21 cellular contexts compared by ENCODE assay signal in the genomic region with DNA sequence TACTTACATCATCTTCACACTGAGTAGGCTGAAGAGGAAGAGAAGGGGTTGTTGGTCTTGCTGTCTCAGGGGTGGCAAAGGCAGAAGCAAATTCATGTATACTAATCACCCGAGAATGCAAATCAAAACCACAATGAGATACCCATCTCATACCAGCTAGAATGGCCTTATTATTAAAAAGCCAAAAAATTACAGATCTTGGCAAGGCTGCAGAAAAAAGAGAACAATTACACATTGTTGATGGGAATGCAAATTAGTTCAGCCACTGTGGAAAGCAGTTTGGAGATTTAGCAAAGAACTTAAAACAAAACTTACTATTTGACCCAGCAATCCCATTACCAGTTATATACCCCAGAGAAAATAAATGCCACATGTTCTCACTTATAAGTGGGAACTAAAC.
DNase-seq lines count a peak whose midpoint lies in the region; FAIRE-seq and TF ChIP-seq lines count a peak whose summit lies in the region.
"Had no signal": no experiment of that assay in that cellular context is flagged by ENCODE, and none has a peak within 500 bp of the region (broad histone marks: within the 10 kb centered on the region; RNA-seq: fewer than 3 reads in every experiment).

No MANE protein-coding gene starts in this region.

- H2AFZ ChIP-seq in astrocyte (ENCODE audit: low read depth, low read length) = no peak overlapping the region

- FAIRE-seq in astrocyte (lab: Jason Lieb, UNC) (no peak), GM12891 (lab: Jason Lieb, UNC) (no peak)
- FAIRE-seq: A204.1 had no signal

- no peaks in the 10 kb centered on the region for H3K79me2 ChIP-seq in astrocyte (ENCODE audit: insufficient read depth, low read length)

- BruUV-seq in A673 (replicated peaks; lab: Mats Ljungman, UMichigan) = no TSS peak

- H3K27ac Mint-ChIP-seq in astrocyte (ENCODE audit: unreplicated experiment) = no peak overlapping the region
- H3K27ac Mint-ChIP-seq: activated B cell treated with CpG ODN at 0.5 μM for 24 hours, H9 had no signal

- peak overlapping the region; percentile 53 for H3K4me2 ChIP-seq in astrocyte (ENCODE audit: low read length)

- TF ChIP-seq CTCF in A673 (conservative IDR thresholded peaks at IDR 0.05; ENCODE audit: low read depth, low read length) (no peak), astrocyte (IDR thresholded peaks at IDR 0.05; ENCODE audit: insufficient read depth, low read depth, low read length) (no peak)

- no peak overlapping the region for H3K4me3 Mint-ChIP-seq in astrocyte (ENCODE audit: unreplicated experiment)
- H3K4me3 Mint-ChIP-seq: activated B cell treated with CpG ODN at 0.5 μM for 24 hours, H9 had no signal

- H3K9me3 Mint-ChIP-seq in astrocyte (ENCODE audit: unreplicated experiment) = no peaks in the 10 kb centered on the region
- H3K9me3 Mint-ChIP-seq: activated B cell treated with CpG ODN at 0.5 μM for 24 hours, H9 had no signal

- no peak overlapping the region for H3K9ac ChIP-seq in astrocyte (ENCODE audit: low read length)

- H3K9me3 ChIP-seq in A673 (ENCODE audit: low read depth, low read length, poor library complexity, severe bottlenecking) = peaks cover 6% of the 10 kb centered on the region
- no peaks in the 10 kb centered on the region for H3K9me3 ChIP-seq in astrocyte (ENCODE audit: insufficient read depth, low read depth, low read length)
- H3K9me3 ChIP-seq: right lobe of liver, vagina had no signal

- peaks cover 7% of the 10 kb centered on the region for H3K4me1 Mint-ChIP-seq in astrocyte (ENCODE audit: low read depth, unreplicated experiment)
- H3K4me1 Mint-ChIP-seq: activated B cell treated with CpG ODN at 0.5 μM for 24 hours, H9 had no signal

- POLR2A ChIA-PET in A673 (lab: Charles Lee; ENCODE audit: low non-redundant PET) = no interaction called here

- CTCF ChIA-PET in A673 (lab: Charles Lee) = no interaction called here

- H3K27ac ChIP-seq in A673 (ENCODE audit: low read depth, low read length, poor library complexity, severe bottlenecking) = no peak overlapping the region
- no peak overlapping the region for H3K27ac ChIP-seq in astrocyte (ENCODE audit: low read depth, low read length)
- H3K27ac ChIP-seq: right lobe of liver, vagina had no signal

- H3K4me3 ChIP-seq in A673 (ENCODE audit: low read depth, low read length, poor library complexity, severe bottlenecking) (no peak overlapping the region), astrocyte (ENCODE audit: insufficient read depth, low read depth, low read length) (no peak overlapping the region)
- H3K4me3 ChIP-seq: lung, right lobe of liver, vagina had no signal

- H3K36me3 Mint-ChIP-seq in astrocyte (ENCODE audit: low read depth, unreplicated experiment) = no peaks in the 10 kb centered on the region

- H3K4me1 ChIP-seq in A673 (ENCODE audit: insufficient read depth, low read length, poor library complexity, severe bottlenecking) = peaks cover 6% of the 10 kb centered on the region
- H3K4me1 ChIP-seq in astrocyte (ENCODE audit: insufficient read depth, low read length) = peaks cover 6% of the 10 kb centered on the region
- H3K4me1 ChIP-seq: right lobe of liver, vagina had no signal

- H3K36me3 ChIP-seq in A673 (ENCODE audit: insufficient read depth, low read length, poor library complexity, severe bottlenecking) (no peaks in the 10 kb centered on the region), astrocyte (ENCODE audit: insufficient read depth, low read length) (no peaks in the 10 kb centered on the region)
- H3K36me3 ChIP-seq: right lobe of liver, vagina had no signal

- intact Hi-C loops in A673 (cut with micrococcal nuclease; ENCODE audit: unreplicated experiment) = no loop called here

- H3K27me3 Mint-ChIP-seq in astrocyte (ENCODE audit: low read depth, unreplicated experiment) = no peaks in the 10 kb centered on the region
- H3K27me3 Mint-ChIP-seq: activated B cell treated with CpG ODN at 0.5 μM for 24 hours had no signal

- peak; percentile 52 for DNase-seq in A673 (ENCODE audit: low spot score)
- peak; percentile 61 for DNase-seq in HS-27A (ENCODE audit: low read depth)
- peak; percentile 91 for DNase-seq in astrocyte (ENCODE audit: low read depth)
- peak; percentile 96 for DNase-seq in globus pallidus (ENCODE audit: low spot score)
- no peak for DNase-seq in GM12891 (ENCODE audit: insufficient read length, low spot score)
- DNase-seq in COLO668 (lab: John Stamatoyannopoulos, UW; ENCODE audit: unreplicated experiment) = no peak
- DNase-seq in GDM1 (lab: John Stamatoyannopoulos, UW) = no peak
- DNase-seq in epidermal melanocyte (ENCODE audit: insufficient read length, low spot score) = no peak
- DNase-seq: activated B cell treated with CpG ODN at 0.5 μM for 24 hours; activated naive CD4-positive, alpha-beta T cell treated with anti-CD3 and anti-CD28 coated beads, Interleukin-2, amount 50 U/mL, for 16 hours; COR-L47; erythroblast; H9; NCI-H187 treated with DMSO at 0.1 percent for 48 hours; NCI-H524; right lobe of liver; stimulated activated CD4-positive, alpha-beta T cell treated with anti-CD3 and anti-CD28 coated beads, Interleukin-4, amount 100 ng/mL, for 1 hour; T-helper 1 cell had no signal

- no peak for TF ChIP-seq POLR2A in GM12891 (IDR thresholded peaks at IDR 0.05; ENCODE audit: low read depth, low read length)

- H4K20me1 ChIP-seq in astrocyte (ENCODE audit: insufficient read depth, low read length) = no peaks in the 10 kb centered on the region

- no peaks in the 10 kb centered on the region for H3K27me3 ChIP-seq in A673 (replicated peaks; ENCODE audit: insufficient read depth, low read depth, low read length, poor library complexity)
- no peaks in the 10 kb centered on the region for H3K27me3 ChIP-seq in astrocyte (ENCODE audit: insufficient read depth, low read length)
- H3K27me3 ChIP-seq: right lobe of liver, vagina had no signal

TF ChIP-seq in GM12891, 5 proteins besides CTCF, POLR2A, EP300 and RAD21:
- TF ChIP-seq POU2F2 (IDR thresholded peaks at IDR 0.05; ENCODE audit: low read depth, low read length) (no peak), TAF1 (IDR thresholded peaks at IDR 0.05; ENCODE audit: low read depth, low read length) (no peak), POLR2AphosphoS5 (IDR thresholded peaks at IDR 0.05; ENCODE audit: low read depth, low read length) (no peak), PAX5 (IDR thresholded peaks at IDR 0.05; ENCODE audit: insufficient read depth, low read length, severe bottlenecking) (no peak), SPI1 (IDR thresholded peaks at IDR 0.05; ENCODE audit: low read depth, low read length) (no peak)

Comparison
In these comparisons a context has a peak if more than half of its experiments do, and no peak if none do; other contexts are left out.
1. DNase-seq: peak in A673 (single experiment), HS-27A (single experiment), astrocyte (single experiment) and globus pallidus (single experiment); none in GM12891 (single experiment), COLO668 (single experiment), GDM1 (single experiment) and epidermal melanocyte (single experiment).